In the genomic region with DNA sequence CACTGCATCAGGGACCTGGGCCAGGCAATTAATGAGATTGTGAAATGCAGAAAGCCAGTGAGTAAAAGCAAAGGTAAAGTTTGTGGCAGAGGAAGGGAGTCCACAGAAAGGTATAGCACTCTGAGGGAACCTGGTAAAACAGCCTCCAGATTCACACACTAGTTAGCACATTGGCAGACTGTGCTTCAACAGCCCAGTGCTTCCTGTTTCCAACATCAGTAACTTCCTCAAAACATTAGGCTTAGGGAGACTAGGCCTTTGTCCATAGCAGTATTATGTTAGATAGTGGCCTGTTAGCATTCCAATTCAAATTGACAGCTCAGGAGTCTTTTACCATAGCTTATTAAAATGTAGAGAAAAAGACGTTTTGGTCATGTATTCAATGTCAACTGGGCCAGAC, we compare ENCODE assay signal across 21 cellular contexts.
"Had no signal": no experiment of that assay in that cellular context is flagged by ENCODE, and none has a peak within 500 bp of the region (broad histone marks: within the 10 kb centered on the region; RNA-seq: fewer than 3 reads in every experiment).

No MANE protein-coding gene starts in this region.

- H3K4me1 ChIP-seq: esophagus muscularis mucosa, gastrocnemius medialis, right atrium auricular region, sigmoid colon, stomach, transverse colon had no signal

- H3K27ac ChIP-seq: epithelial cell of prostate, esophagus muscularis mucosa, gastrocnemius medialis, neutrophil, right atrium auricular region, sigmoid colon, skin epidermis, stomach, thoracic aorta, transverse colon had no signal

- H3K4me3 ChIP-seq: esophagus muscularis mucosa, gastrocnemius medialis, lung, right atrium auricular region, sigmoid colon, skin epidermis, stomach, thoracic aorta, transverse colon had no signal

- H3K27me3 ChIP-seq: esophagus muscularis mucosa, gastrocnemius medialis, neutrophil, right atrium auricular region, sigmoid colon, stomach, transverse colon had no signal

- ATAC-seq: effector memory CD8-positive, alpha-beta T cell; gastrocnemius medialis; left colon; left ventricle myocardium superior had no signal

- H3K36me3 ChIP-seq: esophagus muscularis mucosa, gastrocnemius medialis, neutrophil, right atrium auricular region, sigmoid colon, stomach, thoracic aorta, transverse colon had no signal

- DNase-seq: effector memory CD8-positive, alpha-beta T cell; gastrocnemius medialis; glutamatergic neuron; immature natural killer cell; left colon; left ventricle myocardium superior; mesenchymal stem cell; naive B cell; posterior cingulate gyrus; sigmoid colon; stimulated activated naive CD4-positive, alpha-beta T cell; stomach; substantia nigra; transverse colon had no signal

- H3K9me3 ChIP-seq: esophagus muscularis mucosa, gastrocnemius medialis, neutrophil, right atrium auricular region, sigmoid colon, stomach, thoracic aorta, transverse colon had no signal
